In genomic region chr3:45145681-45146614, GRCh38 we compare ENCODE assay signal across 8 cellular contexts. TPM values are rescaled to one million over a fixed set of nuclear protein-coding genes. Genes with fewer than 3 reads are reported as not detected.
DNase-seq lines count a peak whose midpoint lies in the region; TF ChIP-seq lines count a peak whose summit lies in the region.

A gene with protein sequence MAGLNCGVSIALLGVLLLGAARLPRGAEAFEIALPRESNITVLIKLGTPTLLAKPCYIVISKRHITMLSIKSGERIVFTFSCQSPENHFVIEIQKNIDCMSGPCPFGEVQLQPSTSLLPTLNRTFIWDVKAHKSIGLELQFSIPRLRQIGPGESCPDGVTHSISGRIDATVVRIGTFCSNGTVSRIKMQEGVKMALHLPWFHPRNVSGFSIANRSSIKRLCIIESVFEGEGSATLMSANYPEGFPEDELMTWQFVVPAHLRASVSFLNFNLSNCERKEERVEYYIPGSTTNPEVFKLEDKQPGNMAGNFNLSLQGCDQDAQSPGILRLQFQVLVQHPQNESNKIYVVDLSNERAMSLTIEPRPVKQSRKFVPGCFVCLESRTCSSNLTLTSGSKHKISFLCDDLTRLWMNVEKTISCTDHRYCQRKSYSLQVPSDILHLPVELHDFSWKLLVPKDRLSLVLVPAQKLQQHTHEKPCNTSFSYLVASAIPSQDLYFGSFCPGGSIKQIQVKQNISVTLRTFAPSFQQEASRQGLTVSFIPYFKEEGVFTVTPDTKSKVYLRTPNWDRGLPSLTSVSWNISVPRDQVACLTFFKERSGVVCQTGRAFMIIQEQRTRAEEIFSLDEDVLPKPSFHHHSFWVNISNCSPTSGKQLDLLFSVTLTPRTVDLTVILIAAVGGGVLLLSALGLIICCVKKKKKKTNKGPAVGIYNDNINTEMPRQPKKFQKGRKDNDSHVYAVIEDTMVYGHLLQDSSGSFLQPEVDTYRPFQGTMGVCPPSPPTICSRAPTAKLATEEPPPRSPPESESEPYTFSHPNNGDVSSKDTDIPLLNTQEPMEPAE (minus strand): TSS chr3:45146378. CDS start chr3:45146287, 91 bp downstream.

- 2% methylated on average over 88 to 92 of the region's 92 CpGs for WGBS in esophagus, 2 donors

- H3K4me3 Mint-ChIP-seq in nephron progenitor cell: peak within 1 kb of the TSS; percentile 88

- H3K27me3 Mint-ChIP-seq in nephron progenitor cell (ENCODE audit: low read depth, poor library complexity): peaks cover 83% of the 10 kb centered on the region

- H3K27ac Mint-ChIP-seq in nephron progenitor cell: no peak within 1 kb of the TSS

- no peaks in the 10 kb centered on the region for H3K9me3 ChIP-seq in esophagus (ENCODE audit: control insufficient read depth in 2 of 2, insufficient read depth in 1 of 2, low read depth in 1 of 2, low read length in 1 of 2)

- H3K4me1 Mint-ChIP-seq in nephron progenitor cell: peaks cover 11% of the 10 kb centered on the region

- TF ChIP-seq CTCF in nephron progenitor cell (IDR thresholded peaks at IDR 0.05): no peak

- H3K36me3 ChIP-seq in esophagus (ENCODE audit: control insufficient read depth in 2 of 2, insufficient read depth in 2 of 2, low read length in 1 of 2): no peaks in the 10 kb centered on the region

- peak within 1 kb of the TSS; percentile 84 to 86 for H3K4me3 ChIP-seq in esophagus (ENCODE audit: low read depth in 1 of 2, low read length in 2 of 2)

- H3K27me3 ChIP-seq in esophagus (ENCODE audit: control insufficient read depth in 1 of 2, insufficient read depth in 2 of 2, low read length in 2 of 2): no peaks in the 10 kb centered on the region

- peak within 1 kb of the TSS; percentile 85 to 95 for H3K27ac ChIP-seq in esophagus (ENCODE audit: low read depth in 2 of 2, low read length in 1 of 2)

- peaks cover 0 to 11% of the 10 kb centered on the region in 2 donors for H3K4me1 ChIP-seq in esophagus (ENCODE audit: control insufficient read depth in 2 of 2, insufficient read depth in 2 of 2, low read length in 1 of 2)

- peak; percentile 22 for DNase-seq in NCI-H345 (lab: John Stamatoyannopoulos, UW)
- DNase-seq in NCI-H345 treated with DMSO at 0.1 percent for 48 hours (lab: John Stamatoyannopoulos, UW; ENCODE audit: unreplicated experiment): no peak
- DNase-seq in RKO (ENCODE audit: low spot score): peak; percentile 71
- DNase-seq in nephron progenitor cell: peak; percentile 31
- no peak for DNase-seq in NCI-H524 treated with DMSO at 0.1 percent for 48 hours (lab: John Stamatoyannopoulos, UW)
- no peak for DNase-seq in GM19238 (ENCODE audit: insufficient read length, low spot score)
- no peak for DNase-seq in Ammon's horn (ENCODE audit: low spot score)

- H3K9me3 Mint-ChIP-seq in nephron progenitor cell: peaks cover 29% of the 10 kb centered on the region

- H3K36me3 Mint-ChIP-seq in nephron progenitor cell (ENCODE audit: low read depth): no peaks in the 10 kb centered on the region

RNA-seq across cellular contexts. Expression of the gene that starts here (rescaled TPM):
- 10 to 100 TPM; 21.0 to 24.3 TPM for polyA plus RNA-seq in esophagus

Comparison
In these comparisons a context has a peak if more than half of its experiments do, and no peak if none do; other contexts are left out.
1. DNase-seq: peak in NCI-H345 (single experiment), RKO (single experiment) and nephron progenitor cell (single experiment); none in NCI-H345 treated with DMSO at 0.1 percent for 48 hours (single experiment), NCI-H524 treated with DMSO at 0.1 percent for 48 hours (single experiment), GM19238 (single experiment) and Ammon's horn (single experiment).